In genomic region chr1:19864304-19865160, GRCh38 we compare ENCODE assay signal across 27 cellular contexts. TPM values are rescaled to one million over a fixed set of nuclear protein-coding genes. Genes with fewer than 3 reads are reported as not detected.
A peak's percentile ranks its signal among the peaks of the same experiment; 100 is the strongest.
DNase-seq lines count a peak whose midpoint lies in the region; ATAC-seq, FAIRE-seq and TF ChIP-seq lines count a peak whose summit lies in the region.
"Had no signal": no experiment of that assay in that cellular context is flagged by ENCODE, and none has a peak within 500 bp of the region (broad histone marks: within the 10 kb centered on the region; RNA-seq: fewer than 3 reads in every experiment).

No MANE protein-coding gene starts in this region.

- H3K36me3 ChIP-seq in HepG2 (replicated peaks in 1 of 2; ENCODE audit: control insufficient read depth in 1 of 2, insufficient read depth in 2 of 2, low read length in 2 of 2) (no peaks in the 10 kb centered on the region), right lobe of liver (no peaks in the 10 kb centered on the region), astrocyte (ENCODE audit: insufficient read depth, low read length) (no peaks in the 10 kb centered on the region), mesenchymal stem cell (ENCODE audit: control insufficient read depth in 1 of 2, insufficient read depth in 2 of 2, low read depth in 1 of 2, low read length in 2 of 2) (no peaks in the 10 kb centered on the region), aorta (ENCODE audit: control insufficient read depth in 1 of 2, insufficient read depth in 2 of 2, low read length in 1 of 2) (no peaks in the 10 kb centered on the region)
- H3K36me3 ChIP-seq: BE2C, Peyer's patch had no signal

- no peak for TF ChIP-seq RAD21 in HepG2 (CRISPR knock-in tag; IDR thresholded peaks at IDR 0.05)

- DNase-seq in HepG2 (ENCODE audit: low spot score) (no peak), right lobe of liver (no peak), astrocyte (ENCODE audit: low read depth) (no peak), mesenchymal stem cell (peak; percentile 19), aorta (no peak), mucosa of gallbladder (ENCODE audit: low spot score) (no peak)
- DNase-seq in activated effector memory CD4-positive, alpha-beta T cell treated with anti-CD3 and anti-CD28 coated beads, Interleukin-2, amount 50 U/mL, for 16 hours: no peak
- DNase-seq: 8988T; ACHN; BE2C; CD8-positive, alpha-beta memory T cell; H7; NCI-H1092; NCI-H1417 treated with DMSO at 0.1 percent for 48 hours; NCI-H1694 treated with DMSO at 0.1 percent for 48 hours; NCI-H2081; NCI-H2227 treated with DMSO at 0.1 percent for 48 hours; NCI-H510A; NCI-H69; Peyer's patch; SHP77 treated with DMSO at 0.1 percent for 48 hours had no signal

- peak overlapping the region; percentile 29 for H4K91ac ChIP-seq in mesenchymal stem cell (ENCODE audit: low read length)

- CTCF ChIA-PET in HepG2 (lab: Yijun Ruan, JAX; ENCODE audit: low intra/inter-chr PET ratio, low total read pairs): no interaction called here

- H3K4ac ChIP-seq in mesenchymal stem cell (ENCODE audit: low read depth in 1 of 2, low read length in 2 of 2): peak overlapping the region in 1 of 2 experiments; percentile 27

- no peak overlapping the region for H3K27ac ChIP-seq in HepG2 (ENCODE audit: extremely low read length, insufficient read depth, low read length)
- H3K27ac ChIP-seq in right lobe of liver: no peak overlapping the region
- no peak overlapping the region for H3K27ac ChIP-seq in astrocyte (ENCODE audit: low read depth, low read length)
- no peak overlapping the region for H3K27ac ChIP-seq in mesenchymal stem cell (ENCODE audit: low read length, poor library complexity, severe bottlenecking)
- H3K27ac ChIP-seq in aorta (ENCODE audit: low read depth in 1 of 2, low read length in 2 of 2): no peak overlapping the region
- H3K27ac ChIP-seq: KMS-11, Peyer's patch, SK-N-MC had no signal

- no peaks in the 10 kb centered on the region for H3K79me1 ChIP-seq in mesenchymal stem cell (replicated peaks; ENCODE audit: low read length, poor library complexity, severe bottlenecking)

- H3K27me3 Mint-ChIP-seq in astrocyte (ENCODE audit: low read depth, unreplicated experiment): peaks cover 7% of the 10 kb centered on the region

- H4K20me1 ChIP-seq in HepG2 (ENCODE audit: insufficient read depth, low read length) (no peaks in the 10 kb centered on the region), astrocyte (ENCODE audit: insufficient read depth, low read length) (no peaks in the 10 kb centered on the region)

- no peak for ATAC-seq in HepG2
- no peak for ATAC-seq in right lobe of liver
- no peak for ATAC-seq in aorta (ENCODE audit: low FRiP score)
- ATAC-seq in HG02981 (IDR thresholded peaks at IDR 0.05; ENCODE audit: unreplicated experiment): no peak

- 45% methylated on average over 10 of the region's 11 CpGs for WGBS in HepG2 (ENCODE audit: low lambda C conversion rate)
- 77% methylated on average over 4 of the region's 11 CpGs for WGBS in right lobe of liver (ENCODE audit: insufficient coverage, low coverage, low lambda C conversion rate, missing lambda C conversion rate)
- WGBS in mesenchymal stem cell: 79% methylated on average over 9 of the region's 11 CpGs
- WGBS in aorta, 2 donors: 87 to 89% methylated on average over 11 of the region's 11 CpGs

- H3K4me3 Mint-ChIP-seq in astrocyte (ENCODE audit: unreplicated experiment): no peak overlapping the region
- H3K4me3 Mint-ChIP-seq: CD14-positive monocyte had no signal

- TF ChIP-seq CTCF in HepG2 (CRISPR knock-in tag; IDR thresholded peaks at IDR 0.05) (no peak), right lobe of liver (IDR thresholded peaks at IDR 0.05) (no peak), astrocyte (IDR thresholded peaks at IDR 0.05; ENCODE audit: insufficient read depth, low read depth, low read length) (no peak)

- no peak overlapping the region for H3K9ac ChIP-seq in HepG2 (ENCODE audit: insufficient read depth, low read depth, low read length)
- no peak overlapping the region for H3K9ac ChIP-seq in astrocyte (ENCODE audit: low read length)
- H3K9ac ChIP-seq in mesenchymal stem cell (ENCODE audit: low read length): no peak overlapping the region
- H3K9ac ChIP-seq: GM23248, KMS-11 had no signal

- H2BK120ac ChIP-seq in mesenchymal stem cell (ENCODE audit: low read depth, low read length): no peak overlapping the region

- H3K36me3 Mint-ChIP-seq in astrocyte (ENCODE audit: low read depth, unreplicated experiment): no peaks in the 10 kb centered on the region
- H3K36me3 Mint-ChIP-seq: CD14-positive monocyte had no signal

- H3K27me3 ChIP-seq in HepG2 (ENCODE audit: control insufficient read depth in 1 of 2, insufficient read depth in 2 of 2, low read length in 2 of 2) (0 out of 5 replicates have a peak, but pooled peaks cover 0 to 3% of the 10 kb centered on the region in 2 experiments), right lobe of liver (no peaks in the 10 kb centered on the region), astrocyte (ENCODE audit: insufficient read depth, low read length) (no peaks in the 10 kb centered on the region), mesenchymal stem cell (ENCODE audit: control insufficient read depth in 1 of 2, insufficient read depth in 1 of 2, low read length in 2 of 2) (peaks cover 0 to 10% of the 10 kb centered on the region in 2 experiments), aorta (ENCODE audit: control insufficient read depth in 1 of 2, insufficient read depth in 2 of 2, low read length in 1 of 2) (peaks cover 0 to 1% of the 10 kb centered on the region in 2 donors)
- H3K27me3 ChIP-seq: BE2C, Peyer's patch had no signal

- no peak overlapping the region for H3K4me3 ChIP-seq in HepG2 (replicated peaks in 1 of 3; ENCODE audit: insufficient read depth in 1 of 3, low read depth in 2 of 3, low read length in 3 of 3)
- H3K4me3 ChIP-seq in right lobe of liver: no peak overlapping the region
- H3K4me3 ChIP-seq in astrocyte (ENCODE audit: insufficient read depth, low read depth, low read length): no peak overlapping the region
- H3K4me3 ChIP-seq in mesenchymal stem cell (ENCODE audit: insufficient read depth in 1 of 2, low read depth in 1 of 2, low read length in 2 of 2): no peak overlapping the region
- no peak overlapping the region for H3K4me3 ChIP-seq in aorta (ENCODE audit: low read length in 2 of 2)
- H3K4me3 ChIP-seq: GM23248, Peyer's patch, SK-N-MC had no signal

- no TSS peak for BruUV-seq in HepG2 (replicated peaks; lab: Mats Ljungman, UMichigan)

- H3K4me2 ChIP-seq in HepG2 (ENCODE audit: low read depth, low read length) (no peak overlapping the region), astrocyte (ENCODE audit: low read length) (peak overlapping the region; percentile 35), mesenchymal stem cell (ENCODE audit: low read length, poor library complexity, severe bottlenecking) (no peak overlapping the region)
- H3K4me2 ChIP-seq: KMS-11 had no signal

- no peak overlapping the region for H3K14ac ChIP-seq in mesenchymal stem cell (ENCODE audit: low read length in 2 of 2)

- peak overlapping the region in 1 of 2 experiments; percentile 71 for H2BK12ac ChIP-seq in mesenchymal stem cell (ENCODE audit: low read length in 2 of 2)

- H3K27ac Mint-ChIP-seq in astrocyte (ENCODE audit: unreplicated experiment): no peak overlapping the region
- H3K27ac Mint-ChIP-seq: CD14-positive monocyte; CD8-positive, alpha-beta memory T cell had no signal

- peaks cover 15% of the 10 kb centered on the region for H3K4me1 Mint-ChIP-seq in astrocyte (ENCODE audit: low read depth, unreplicated experiment)
- H3K4me1 Mint-ChIP-seq: CD14-positive monocyte; CD8-positive, alpha-beta memory T cell had no signal

- no peak overlapping the region for H2BK5ac ChIP-seq in mesenchymal stem cell (ENCODE audit: low read depth, low read length, poor library complexity, severe bottlenecking)

- H3K79me2 ChIP-seq in HepG2 (ENCODE audit: insufficient read depth, low read length) (no peaks in the 10 kb centered on the region), astrocyte (ENCODE audit: insufficient read depth, low read length) (no peaks in the 10 kb centered on the region)

- no peak for FAIRE-seq in HepG2 (lab: Jason Lieb, UNC)
- FAIRE-seq in astrocyte (lab: Jason Lieb, UNC): no peak
- FAIRE-seq: HTR-8/SVneo had no signal

- H2AFZ ChIP-seq in HepG2 (ENCODE audit: low read length) (no peak overlapping the region), astrocyte (ENCODE audit: low read depth, low read length) (no peak overlapping the region), mesenchymal stem cell (ENCODE audit: low read depth, low read length) (no peak overlapping the region)
- H2AFZ ChIP-seq: GM23248 had no signal

- in situ Hi-C loops in HepG2 (cut with HindIII; ENCODE audit: extremely low pct_ligation_motif_present, low pct_unique_long_range_greater_than_20kb): loop anchor here (5.0 kb wide), 1 partner anchor 102 kb away; no protein-coding TSS in a partner anchor

- no peak overlapping the region for H2BK15ac ChIP-seq in mesenchymal stem cell (ENCODE audit: low read depth, poor library complexity, severe bottlenecking)

- intact Hi-C loops in HepG2 (cut with micrococcal nuclease; ENCODE audit: unreplicated experiment): no loop called here
- intact Hi-C loops in right lobe of liver (cut with DNase I): no loop called here
- intact Hi-C loops in aorta (cut with DNase I): no loop called here

- peak overlapping the region; percentile 20 for H4K8ac ChIP-seq in mesenchymal stem cell (ENCODE audit: low read length)

- TF ChIP-seq POLR2A in HepG2 (IDR thresholded peaks at IDR 0.05; ENCODE audit: insufficient read depth in 1 of 2, low read depth in 2 of 2, low read length in 2 of 2): no peak
- TF ChIP-seq POLR2A in right lobe of liver (IDR thresholded peaks at IDR 0.05): no peak

- no peak overlapping the region for H2AK5ac ChIP-seq in mesenchymal stem cell (ENCODE audit: low read length, severe bottlenecking)

- H3K4me1 ChIP-seq in HepG2 (ENCODE audit: insufficient read depth, low read length) (peaks cover 29% of the 10 kb centered on the region), right lobe of liver (no peaks in the 10 kb centered on the region), astrocyte (ENCODE audit: insufficient read depth, low read length) (peaks cover 20% of the 10 kb centered on the region), mesenchymal stem cell (ENCODE audit: control insufficient read depth, insufficient read depth, low read depth, low read length) (no peaks in the 10 kb centered on the region), aorta (ENCODE audit: control insufficient read depth in 1 of 2, insufficient read depth in 2 of 2, low read length in 2 of 2) (no peaks in the 10 kb centered on the region)
- H3K4me1 ChIP-seq: BE2C had no signal

- POLR2A ChIA-PET in HepG2 (lab: Yijun Ruan, JAX): no interaction called here

- peaks cover 2% of the 10 kb centered on the region for H3K9me3 Mint-ChIP-seq in astrocyte (ENCODE audit: unreplicated experiment)

- no peak for TF ChIP-seq EP300 in HepG2 (IDR thresholded peaks at IDR 0.05; ENCODE audit: low read depth in 2 of 2, low read length in 2 of 2)
- no peak for TF ChIP-seq EP300 in HepG2 (CRISPR knock-in tag; IDR thresholded peaks at IDR 0.05; ENCODE audit: borderline replicate concordance)

- no peaks in the 10 kb centered on the region; the same call in 1 of the 2 replicates for H3K9me3 ChIP-seq in HepG2 (ENCODE audit: low read length)
- no peaks in the 10 kb centered on the region for H3K9me3 ChIP-seq in right lobe of liver
- H3K9me3 ChIP-seq in astrocyte (ENCODE audit: insufficient read depth, low read depth, low read length): no peaks in the 10 kb centered on the region
- peaks cover 6% of the 10 kb centered on the region for H3K9me3 ChIP-seq in mesenchymal stem cell (ENCODE audit: control insufficient read depth, low read length)
- peaks cover 5% of the 10 kb centered on the region for H3K9me3 ChIP-seq in aorta (ENCODE audit: control insufficient read depth, low read length)
- H3K9me3 ChIP-seq: BE2C, Peyer's patch had no signal

- peak overlapping the region in 1 of 2 experiments; percentile 73 for H3K18ac ChIP-seq in mesenchymal stem cell (ENCODE audit: low read depth in 1 of 2, low read length in 2 of 2)

- H3K23ac ChIP-seq in mesenchymal stem cell (ENCODE audit: low read length in 2 of 2): no peak overlapping the region

RNA-seq across cellular contexts. Expression of gene OTUD3, which starts 17.7 kb away (rescaled TPM):
- total RNA-seq in HepG2 (2016; rRNA removed; fragmentation: Illumina TruSeq; extraction: Trizol) (5.2 and 7.5 TPM in 2 replicates), right lobe of liver (1 to 10 TPM in 5 of 6 experiments, under 1 TPM in 1; 0.98 to 3.4 (median 1.3) TPM), astrocyte (8.7 and 10.6 TPM in 2 replicates), aorta (10 to 100 TPM; 11.5 to 19.5 TPM), mucosa of gallbladder (7.4 TPM)
- 4.1 and 7.5 TPM in 2 replicates for total RNA-seq in HepG2 (2016; cell fraction: cytosol; rRNA removed; fragmentation: Illumina TruSeq; extraction: Trizol; ENCODE audit: low read depth)
- 5.4 and 7.4 TPM in 2 replicates for total RNA-seq in HepG2 (2016; cell fraction: insoluble cytoplasmic fraction; rRNA removed; fragmentation: Illumina TruSeq; extraction: Trizol)
- 2.6 and 3.0 TPM in 2 replicates for total RNA-seq in HepG2 (2016; cell fraction: membrane; rRNA removed; fragmentation: Illumina TruSeq; extraction: Trizol)
- total RNA-seq in HepG2 (2016; cell fraction: nucleus; rRNA removed; fragmentation: Illumina TruSeq; extraction: Trizol): 13.6 and 19.6 TPM in 2 replicates
- polyA plus RNA-seq in HepG2 (2011; rRNA removed) (5.2 and 5.6 TPM in 2 replicates), aorta (1 to 10 TPM; 1.3 to 5.0 TPM)
- polyA plus RNA-seq in HepG2 (2011; cell fraction: cytosol; rRNA removed): 1.9 and 2.3 TPM in 2 replicates
- 9.3 and 11.5 TPM in 2 replicates for polyA plus RNA-seq in HepG2 (2011; cell fraction: nucleus; rRNA removed)
- polyA plus RNA-seq in HepG2 (2012): 3.5 and 4.2 TPM in 2 replicates
- polyA plus RNA-seq in HepG2 (2016; cell fraction: cytosol; fragmentation: Illumina TruSeq; extraction: Trizol; ENCODE audit: low read depth): 0.17 and 0.50 TPM in 2 replicates
- polyA plus RNA-seq in HepG2 (2016; cell fraction: insoluble cytoplasmic fraction; fragmentation: Illumina TruSeq; extraction: Trizol; ENCODE audit: low read depth): 3.4 and 3.5 TPM in 2 replicates
- 0.48 and 0.61 TPM in 2 replicates for polyA plus RNA-seq in HepG2 (2016; cell fraction: membrane; fragmentation: Illumina TruSeq; extraction: Trizol; ENCODE audit: low read depth)
- polyA plus RNA-seq in HepG2 (2016; cell fraction: nucleus; fragmentation: Illumina TruSeq; extraction: Trizol; ENCODE audit: insufficient read depth, low read depth): 23.6 and 27.3 TPM in 2 replicates
- 6.5 and 7.6 TPM in 2 replicates for polyA minus RNA-seq in HepG2 (2011; rRNA and poly(A)+ RNA removed; ENCODE audit: low replicate concordance)
- polyA minus RNA-seq in HepG2 (2011; cell fraction: cytosol; rRNA and poly(A)+ RNA removed): 2.0 and 3.2 TPM in 2 replicates
- 13.1 and 14.4 TPM in 2 replicates for polyA minus RNA-seq in HepG2 (2011; cell fraction: nucleus; rRNA and poly(A)+ RNA removed)
- 4.1 TPM for polyA plus RNA-seq in mesenchymal stem cell (2013, experiment 1 of 2)
- polyA plus RNA-seq in mesenchymal stem cell (2013, experiment 2 of 2): 3.6 TPM

RNA-seq across cellular contexts. Expression of gene RNF186, which starts 49.4 kb away (rescaled TPM):
- total RNA-seq in HepG2 (2016; rRNA removed; fragmentation: Illumina TruSeq; extraction: Trizol) (0.20 TPM in 1 of 2 replicates, not detected in the other), right lobe of liver (1 to 10 TPM in 1 of 6 experiments, under 1 TPM in 3, not detected in 2; 0.30 to 2.9 (median 0.53) TPM), astrocyte (not detected in 2 replicates), aorta (not detected), mucosa of gallbladder (0.32 TPM)
- 0.26 TPM in 1 of 2 replicates, not detected in the other for total RNA-seq in HepG2 (2016; cell fraction: cytosol; rRNA removed; fragmentation: Illumina TruSeq; extraction: Trizol; ENCODE audit: low read depth)
- total RNA-seq in HepG2 (2016; cell fraction: insoluble cytoplasmic fraction; rRNA removed; fragmentation: Illumina TruSeq; extraction: Trizol): 0.09 TPM in 1 of 2 replicates, not detected in the other
- 0.12 TPM in 1 of 2 replicates, not detected in the other for total RNA-seq in HepG2 (2016; cell fraction: membrane; rRNA removed; fragmentation: Illumina TruSeq; extraction: Trizol)
- total RNA-seq in HepG2 (2016; cell fraction: nucleus; rRNA removed; fragmentation: Illumina TruSeq; extraction: Trizol): not detected in 2 replicates
- polyA plus RNA-seq in HepG2 (2011; rRNA removed) (0.07 and 0.10 TPM in 2 replicates), aorta (1 to 10 TPM in 1 of 2 donors, not detected in 1; 8.0 TPM)
- 0.11 and 0.12 TPM in 2 replicates for polyA plus RNA-seq in HepG2 (2011; cell fraction: cytosol; rRNA removed)
- polyA plus RNA-seq in HepG2 (2011; cell fraction: nucleus; rRNA removed): 0.28 TPM in 1 of 2 replicates, not detected in the other
- polyA plus RNA-seq in HepG2 (2012): 0.34 and 0.55 TPM in 2 replicates
- polyA plus RNA-seq in HepG2 (2016; cell fraction: cytosol; fragmentation: Illumina TruSeq; extraction: Trizol; ENCODE audit: low read depth): 0.10 TPM in 1 of 2 replicates, not detected in the other
- polyA plus RNA-seq in HepG2 (2016; cell fraction: insoluble cytoplasmic fraction; fragmentation: Illumina TruSeq; extraction: Trizol; ENCODE audit: low read depth): not detected in 2 replicates
- polyA plus RNA-seq in HepG2 (2016; cell fraction: membrane; fragmentation: Illumina TruSeq; extraction: Trizol; ENCODE audit: low read depth): not detected in 2 replicates
- not detected in 2 replicates for polyA plus RNA-seq in HepG2 (2016; cell fraction: nucleus; fragmentation: Illumina TruSeq; extraction: Trizol; ENCODE audit: insufficient read depth, low read depth)
- polyA minus RNA-seq in HepG2 (2011; rRNA and poly(A)+ RNA removed; ENCODE audit: low replicate concordance): 0.12 TPM in 1 of 2 replicates, not detected in the other
- polyA minus RNA-seq in HepG2 (2011; cell fraction: cytosol; rRNA and poly(A)+ RNA removed): not detected in 2 replicates
- not detected in 2 replicates for polyA minus RNA-seq in HepG2 (2011; cell fraction: nucleus; rRNA and poly(A)+ RNA removed)
- not detected for polyA plus RNA-seq in mesenchymal stem cell (2013, experiment 1 of 2)
- not detected for polyA plus RNA-seq in mesenchymal stem cell (2013, experiment 2 of 2)
- total RNA-seq: CD8-positive, alpha-beta memory T cell; GM23248; H7 had no signal
- polyA plus RNA-seq: CD14-positive monocyte; CD8-positive, alpha-beta memory T cell; GM23248 had no signal

RNA-seq across cellular contexts. Expression of gene PLA2G2E, which starts 58.9 kb away (rescaled TPM):
- total RNA-seq in HepG2 (2016; rRNA removed; fragmentation: Illumina TruSeq; extraction: Trizol): not detected in 2 replicates
- total RNA-seq in HepG2 (2016; cell fraction: cytosol; rRNA removed; fragmentation: Illumina TruSeq; extraction: Trizol; ENCODE audit: low read depth): not detected in 2 replicates
- total RNA-seq in HepG2 (2016; cell fraction: insoluble cytoplasmic fraction; rRNA removed; fragmentation: Illumina TruSeq; extraction: Trizol): not detected in 2 replicates
- not detected in 2 replicates for total RNA-seq in HepG2 (2016; cell fraction: membrane; rRNA removed; fragmentation: Illumina TruSeq; extraction: Trizol)
- not detected in 2 replicates for total RNA-seq in HepG2 (2016; cell fraction: nucleus; rRNA removed; fragmentation: Illumina TruSeq; extraction: Trizol)
- not detected in 2 replicates for polyA plus RNA-seq in HepG2 (2011; rRNA removed)
- not detected in 2 replicates for polyA plus RNA-seq in HepG2 (2011; cell fraction: cytosol; rRNA removed)
- polyA plus RNA-seq in HepG2 (2011; cell fraction: nucleus; rRNA removed): 0.50 TPM in 1 of 2 replicates, not detected in the other
- not detected in 2 replicates for polyA plus RNA-seq in HepG2 (2012)
- not detected in 2 replicates for polyA plus RNA-seq in HepG2 (2016; cell fraction: cytosol; fragmentation: Illumina TruSeq; extraction: Trizol; ENCODE audit: low read depth)
- polyA plus RNA-seq in HepG2 (2016; cell fraction: insoluble cytoplasmic fraction; fragmentation: Illumina TruSeq; extraction: Trizol; ENCODE audit: low read depth): not detected in 2 replicates
- polyA plus RNA-seq in HepG2 (2016; cell fraction: membrane; fragmentation: Illumina TruSeq; extraction: Trizol; ENCODE audit: low read depth): not detected in 2 replicates
- not detected in 2 replicates for polyA plus RNA-seq in HepG2 (2016; cell fraction: nucleus; fragmentation: Illumina TruSeq; extraction: Trizol; ENCODE audit: insufficient read depth, low read depth)
- polyA minus RNA-seq in HepG2 (2011; rRNA and poly(A)+ RNA removed; ENCODE audit: low replicate concordance): not detected in 2 replicates
- polyA minus RNA-seq in HepG2 (2011; cell fraction: cytosol; rRNA and poly(A)+ RNA removed): not detected in 2 replicates
- not detected in 2 replicates for polyA minus RNA-seq in HepG2 (2011; cell fraction: nucleus; rRNA and poly(A)+ RNA removed)
- total RNA-seq in right lobe of liver: not detected
- total RNA-seq in astrocyte: not detected in 2 replicates
- not detected for polyA plus RNA-seq in mesenchymal stem cell (2013, experiment 1 of 2)
- polyA plus RNA-seq in mesenchymal stem cell (2013, experiment 2 of 2): not detected
- not detected for total RNA-seq in aorta
- not detected for polyA plus RNA-seq in aorta
- not detected for total RNA-seq in mucosa of gallbladder
- total RNA-seq: CD8-positive, alpha-beta memory T cell; GM23248; H7; Peyer's patch had no signal
- polyA plus RNA-seq: CD14-positive monocyte; CD8-positive, alpha-beta memory T cell; GM23248 had no signal
